27 cellular contexts compared by ENCODE assay signal in the genomic region with DNA sequence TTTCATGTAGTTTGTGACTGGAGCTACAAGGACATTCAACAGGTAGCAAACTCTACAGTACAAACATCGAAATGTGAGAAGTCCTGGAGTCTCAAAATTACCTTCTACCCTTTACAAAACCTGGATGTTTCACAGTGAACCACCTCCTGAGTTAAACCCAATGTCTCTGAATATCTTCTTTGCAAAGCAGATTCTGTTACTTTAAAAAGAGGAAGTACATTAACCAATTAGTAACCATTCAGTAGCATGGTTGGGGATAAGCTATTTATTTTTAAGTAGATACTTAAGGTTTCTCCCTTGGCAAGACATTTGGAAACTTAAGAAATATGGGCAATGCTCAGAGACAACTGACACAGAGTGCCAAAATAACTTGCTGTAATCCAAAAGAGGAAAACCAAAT.
DNase-seq lines count a peak whose midpoint lies in the region; ATAC-seq and TF ChIP-seq lines count a peak whose summit lies in the region.
"Had no signal": no experiment of that assay in that cellular context is flagged by ENCODE, and none has a peak within 500 bp of the region (broad histone marks: within the 10 kb centered on the region; RNA-seq: fewer than 3 reads in every experiment).

No MANE protein-coding gene starts in this region.

- intact Hi-C loops in spleen (cut with DNase I; ENCODE audit: low total_unique reads), result no loop called here

- H3K27ac ChIP-seq in GM23338 (ENCODE audit: low read depth) (no peak overlapping the region), spleen (no peak overlapping the region)
- H3K27ac ChIP-seq: ascending aorta, esophagus muscularis mucosa, gastrocnemius medialis, skin epidermis, upper lobe of left lung had no signal

- H3F3A ChIP-seq in GM23338 (replicated peaks; ENCODE audit: low read depth), result no peaks in the 10 kb centered on the region

- no peaks in the 10 kb centered on the region for H4K20me1 ChIP-seq in GM23338 (replicated peaks; ENCODE audit: insufficient read depth)

- H3K27me3 Mint-ChIP-seq in GM23338 (ENCODE audit: insufficient read depth, low read depth, poor library complexity), result no peaks in the 10 kb centered on the region
- no peaks in the 10 kb centered on the region for H3K27me3 Mint-ChIP-seq in stimulated activated memory B cell treated with anti-CD40 and anti-IgM and Interleukin-4, amounts not matched to agents 10 μg/mL and 1 μg/mL and 100 μg/mL, for 72 hours
- H3K27me3 Mint-ChIP-seq: activated T-helper 17 cell treated with anti-CD3 and anti-CD28 coated beads, Interleukin-2, amount 50 U/mL, for 72 hours; CD8-positive, alpha-beta memory T cell had no signal

- no peaks in the 10 kb centered on the region for H3K36me3 ChIP-seq in GM23338 (ENCODE audit: insufficient read depth)
- H3K36me3 ChIP-seq in spleen, result no peaks in the 10 kb centered on the region
- H3K36me3 ChIP-seq: ascending aorta, esophagus muscularis mucosa, gastrocnemius medialis, upper lobe of left lung had no signal

- H3K4me1 Mint-ChIP-seq in GM23338, result no peaks in the 10 kb centered on the region; the same call in 2 of the 3 replicates
- H3K4me1 Mint-ChIP-seq in stimulated activated memory B cell treated with anti-CD40 and anti-IgM and Interleukin-4, amounts not matched to agents 10 μg/mL and 1 μg/mL and 100 μg/mL, for 72 hours, result no peaks in the 10 kb centered on the region
- H3K4me1 Mint-ChIP-seq: activated naive CD4-positive, alpha-beta T cell treated with anti-CD3 and anti-CD28 coated beads, Interleukin-2, amount 50 U/mL, for 24 hours; activated T-helper 17 cell treated with anti-CD3 and anti-CD28 coated beads, Interleukin-2, amount 50 U/mL, for 72 hours; CD8-positive, alpha-beta memory T cell; naive thymus-derived CD8-positive, alpha-beta T cell had no signal

- 0 out of 2 replicates have a peak overlapping the region, but pooled peaks have one; percentile 1 for H2AFZ ChIP-seq in GM23338

- H3K79me2 ChIP-seq in GM23338 (replicated peaks; ENCODE audit: insufficient read depth), result no peaks in the 10 kb centered on the region

- no peaks in the 10 kb centered on the region for H3K9me3 Mint-ChIP-seq in GM23338
- no peaks in the 10 kb centered on the region for H3K9me3 Mint-ChIP-seq in stimulated activated memory B cell treated with anti-CD40 and anti-IgM and Interleukin-4, amounts not matched to agents 10 μg/mL and 1 μg/mL and 100 μg/mL, for 72 hours
- H3K9me3 Mint-ChIP-seq: activated naive CD4-positive, alpha-beta T cell treated with anti-CD3 and anti-CD28 coated beads, Interleukin-2, amount 50 U/mL, for 24 hours had no signal

- no peaks in the 10 kb centered on the region for H3K9me2 ChIP-seq in GM23338 (ENCODE audit: insufficient read depth)

- DNase-seq in SKM-1 (lab: John Stamatoyannopoulos, UW; ENCODE audit: unreplicated experiment) (peak; percentile 3), SKM-1 treated with dmso at 0.1 percent for 144 hours (lab: John Stamatoyannopoulos, UW; ENCODE audit: unreplicated experiment) (no peak), GM23338 (ENCODE audit: low spot score) (no peak), KBM-7 (peak; percentile 11), spleen (no peak)
- no peak for DNase-seq in activated CD4-positive, alpha-beta T cell treated with anti-CD3 and anti-CD28 coated beads, Interleukin-2, amount 50 U/mL, for 48 hours
- DNase-seq: activated CD4-positive, alpha-beta T cell treated with anti-CD3 and anti-CD28 coated beads, Interleukin-2, amount 50 U/mL, for 4 hours; activated CD4-positive, CD25-positive, alpha-beta regulatory T cell; activated CD8-positive, alpha-beta memory T cell treated with anti-CD3 and anti-CD28 coated beads, Interleukin-2, amount 50 U/mL, for 4 hours; CD8-positive, alpha-beta memory T cell; cortex of kidney; gastrocnemius medialis; hippocampal formation; KG1; left ventricle myocardium superior; naive thymus-derived CD8-positive, alpha-beta T cell; NCI-H187; NCI-H526; stimulated activated CD4-positive, alpha-beta T cell treated with anti-CD3 and anti-CD28 coated beads, Interleukin-1b, Interleukin-23, amount 100 ng/mL, for 48 hours; upper lobe of left lung had no signal

- H3K27ac Mint-ChIP-seq in GM23338, result no peak overlapping the region
- H3K27ac Mint-ChIP-seq in stimulated activated memory B cell treated with anti-CD40 and anti-IgM and Interleukin-4, amounts not matched to agents 10 μg/mL and 1 μg/mL and 100 μg/mL, for 72 hours, result no peak overlapping the region
- H3K27ac Mint-ChIP-seq: activated naive CD4-positive, alpha-beta T cell treated with anti-CD3 and anti-CD28 coated beads, Interleukin-2, amount 50 U/mL, for 24 hours; activated T-helper 17 cell treated with anti-CD3 and anti-CD28 coated beads, Interleukin-2, amount 50 U/mL, for 72 hours; CD8-positive, alpha-beta memory T cell; naive thymus-derived CD8-positive, alpha-beta T cell had no signal

- WGBS in spleen, 5 donors, result 54 to 84% (median 68%) methylated on average over 1 of the region's 1 CpG

- ATAC-seq in GM23338 (no peak), GM21423 (IDR thresholded peaks at IDR 0.05; ENCODE audit: unreplicated experiment) (no peak)
- no peak for ATAC-seq in stimulated activated memory B cell treated with anti-CD40 and anti-IgM and Interleukin-4, amounts not matched to agents 10 μg/mL and 1 μg/mL and 100 μg/mL, for 72 hours
- ATAC-seq: activated T-helper 17 cell treated with anti-CD3 and anti-CD28 coated beads, Interleukin-2, amount 50 U/mL, for 72 hours; gastrocnemius medialis; left ventricle myocardium superior; naive thymus-derived CD8-positive, alpha-beta T cell had no signal

- no peak for TF ChIP-seq CTCF in GM23338 (conservative IDR thresholded peaks at IDR 0.05; ENCODE audit: low read depth in 2 of 2)
- no peak for TF ChIP-seq CTCF in spleen (IDR thresholded peaks at IDR 0.05 in 8 of 11, conservative IDR thresholded peaks at IDR 0.05 in 3 of 11)

- H3K4me2 ChIP-seq in GM23338, result no peak overlapping the region

- no peaks in the 10 kb centered on the region for H3K4me1 ChIP-seq in GM23338 (ENCODE audit: insufficient read depth)
- H3K4me1 ChIP-seq in spleen, result no peaks in the 10 kb centered on the region
- H3K4me1 ChIP-seq: ascending aorta, esophagus muscularis mucosa, gastrocnemius medialis, upper lobe of left lung had no signal

- H3K36me3 Mint-ChIP-seq in GM23338 (ENCODE audit: low read depth), result no peaks in the 10 kb centered on the region
- no peaks in the 10 kb centered on the region for H3K36me3 Mint-ChIP-seq in stimulated activated memory B cell treated with anti-CD40 and anti-IgM and Interleukin-4, amounts not matched to agents 10 μg/mL and 1 μg/mL and 100 μg/mL, for 72 hours
- H3K36me3 Mint-ChIP-seq: activated naive CD4-positive, alpha-beta T cell treated with anti-CD3 and anti-CD28 coated beads, Interleukin-2, amount 50 U/mL, for 24 hours; CD8-positive, alpha-beta memory T cell; naive thymus-derived CD8-positive, alpha-beta T cell had no signal

- in situ Hi-C loops in KBM-7 (cut with MboI; ENCODE audit: low pct_unique_long_range_greater_than_20kb, low sequenced_read_pairs), result no loop called here

- no peaks in the 10 kb centered on the region for H3K9me3 ChIP-seq in spleen
- H3K9me3 ChIP-seq: ascending aorta, esophagus muscularis mucosa, gastrocnemius medialis, upper lobe of left lung had no signal

- H3K27me3 ChIP-seq in GM23338 (ENCODE audit: insufficient read depth) (no peaks in the 10 kb centered on the region), spleen (replicated peaks in 1 of 7) (no peaks in the 10 kb centered on the region)
- H3K27me3 ChIP-seq: ascending aorta, esophagus muscularis mucosa, gastrocnemius medialis, upper lobe of left lung had no signal

- H3K4me3 ChIP-seq in GM23338, result no peak overlapping the region
- H3K4me3 ChIP-seq in spleen, result no peak overlapping the region
- H3K4me3 ChIP-seq: ascending aorta, esophagus muscularis mucosa, gastrocnemius medialis, skin epidermis, upper lobe of left lung had no signal

- H3K4me3 Mint-ChIP-seq in GM23338, result no peak overlapping the region
- H3K4me3 Mint-ChIP-seq in stimulated activated memory B cell treated with anti-CD40 and anti-IgM and Interleukin-4, amounts not matched to agents 10 μg/mL and 1 μg/mL and 100 μg/mL, for 72 hours, result no peak overlapping the region
- H3K4me3 Mint-ChIP-seq: activated naive CD4-positive, alpha-beta T cell treated with anti-CD3 and anti-CD28 coated beads, Interleukin-2, amount 50 U/mL, for 24 hours; activated T-helper 17 cell treated with anti-CD3 and anti-CD28 coated beads, Interleukin-2, amount 50 U/mL, for 72 hours; CD8-positive, alpha-beta memory T cell; naive thymus-derived CD8-positive, alpha-beta T cell had no signal

- no peak for TF ChIP-seq POLR2A in spleen (IDR thresholded peaks at IDR 0.05)

TF ChIP-seq in GM23338, 12 proteins besides CTCF, POLR2A, EP300 and RAD21 (continues in another document):
- TF ChIP-seq CREB1 (CRISPR knock-in tag; IDR thresholded peaks at IDR 0.05; ENCODE audit: low read depth) (no peak), EZH2 (IDR thresholded peaks at IDR 0.05; ENCODE audit: low read depth, unreplicated experiment) (no peak), ZNF114 (CRISPR knock-in tag; IDR thresholded peaks at IDR 0.05) (no peak), JUNB (IDR thresholded peaks at IDR 0.05; ENCODE audit: unreplicated experiment) (no peak)
- TF ChIP-seq, protein P1, sequence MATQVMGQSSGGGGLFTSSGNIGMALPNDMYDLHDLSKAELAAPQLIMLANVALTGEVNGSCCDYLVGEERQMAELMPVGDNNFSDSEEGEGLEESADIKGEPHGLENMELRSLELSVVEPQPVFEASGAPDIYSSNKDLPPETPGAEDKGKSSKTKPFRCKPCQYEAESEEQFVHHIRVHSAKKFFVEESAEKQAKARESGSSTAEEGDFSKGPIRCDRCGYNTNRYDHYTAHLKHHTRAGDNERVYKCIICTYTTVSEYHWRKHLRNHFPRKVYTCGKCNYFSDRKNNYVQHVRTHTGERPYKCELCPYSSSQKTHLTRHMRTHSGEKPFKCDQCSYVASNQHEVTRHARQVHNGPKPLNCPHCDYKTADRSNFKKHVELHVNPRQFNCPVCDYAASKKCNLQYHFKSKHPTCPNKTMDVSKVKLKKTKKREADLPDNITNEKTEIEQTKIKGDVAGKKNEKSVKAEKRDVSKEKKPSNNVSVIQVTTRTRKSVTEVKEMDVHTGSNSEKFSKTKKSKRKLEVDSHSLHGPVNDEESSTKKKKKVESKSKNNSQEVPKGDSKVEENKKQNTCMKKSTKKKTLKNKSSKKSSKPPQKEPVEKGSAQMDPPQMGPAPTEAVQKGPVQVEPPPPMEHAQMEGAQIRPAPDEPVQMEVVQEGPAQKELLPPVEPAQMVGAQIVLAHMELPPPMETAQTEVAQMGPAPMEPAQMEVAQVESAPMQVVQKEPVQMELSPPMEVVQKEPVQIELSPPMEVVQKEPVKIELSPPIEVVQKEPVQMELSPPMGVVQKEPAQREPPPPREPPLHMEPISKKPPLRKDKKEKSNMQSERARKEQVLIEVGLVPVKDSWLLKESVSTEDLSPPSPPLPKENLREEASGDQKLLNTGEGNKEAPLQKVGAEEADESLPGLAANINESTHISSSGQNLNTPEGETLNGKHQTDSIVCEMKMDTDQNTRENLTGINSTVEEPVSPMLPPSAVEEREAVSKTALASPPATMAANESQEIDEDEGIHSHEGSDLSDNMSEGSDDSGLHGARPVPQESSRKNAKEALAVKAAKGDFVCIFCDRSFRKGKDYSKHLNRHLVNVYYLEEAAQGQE (IDR thresholded peaks at IDR 0.05; ENCODE audit: unreplicated experiment), result no peak

Comparison
In these comparisons a context has a peak if more than half of its experiments do, and no peak if none do; other contexts are left out.
1. DNase-seq: peak in SKM-1 (single experiment) and KBM-7 (single experiment); none in SKM-1 treated with dmso at 0.1 percent for 144 hours (single experiment), GM23338 (single experiment), activated CD4-positive, alpha-beta T cell treated with anti-CD3 and anti-CD28 coated beads, Interleukin-2, amount 50 U/mL, for 48 hours (0 of 2) and spleen (single experiment).